Comparison of ENCODE assay signal across 18 cellular contexts in genomic region chr2:157857881-157858280, GRCh38. TPM values are rescaled to one million over a fixed set of nuclear protein-coding genes. Genes with fewer than 3 reads are reported as not detected.
A peak's percentile ranks its signal among the peaks of the same experiment; 100 is the strongest.
DNase-seq lines count a peak whose midpoint lies in the region; ATAC-seq and TF ChIP-seq lines count a peak whose summit lies in the region.
"Had no signal": no experiment of that assay in that cellular context is flagged by ENCODE, and none has a peak within 500 bp of the region (broad histone marks: within the 10 kb centered on the region; RNA-seq: fewer than 3 reads in every experiment).

No MANE protein-coding gene starts in this region.

- peaks cover 18% of the 10 kb centered on the region for H3K36me3 ChIP-seq in left ventricle myocardium inferior
- H3K36me3 ChIP-seq: BLaER1 had no signal

- DNase-seq in AG08395 (ENCODE audit: low spot score): peak; percentile 35
- peak; percentile 62 for DNase-seq in DMS53 treated with DMSO at 0.1 percent for 48 hours (lab: John Stamatoyannopoulos, UW; ENCODE audit: unreplicated experiment)
- DNase-seq in kidney glomerular epithelial cell (lab: John Stamatoyannopoulos, UW): peak; percentile 16
- no peak for DNase-seq in SHP77 treated with DMSO at 0.1 percent for 48 hours (lab: John Stamatoyannopoulos, UW)
- no peak for DNase-seq in coronary artery (ENCODE audit: low spot score)
- no peak for DNase-seq in type B pancreatic cell (ENCODE audit: extremely low spot score, unreplicated experiment)
- DNase-seq in left ventricle myocardium inferior: no peak
- DNase-seq: activated naive CD8-positive, alpha-beta T cell treated with anti-CD3 and anti-CD28 coated beads, Interleukin-2, amount 10 ng/mL, durations not matched to agents 7 days and 5 days; DND-41; heart left ventricle; NCI-H1092; NCI-H2227 treated with DMSO at 0.1 percent for 48 hours; nucleus accumbens; small intestine had no signal

- no peak overlapping the region for H3K27ac ChIP-seq in coronary artery
- no peak overlapping the region for H3K27ac ChIP-seq in left ventricle myocardium inferior (replicated peaks)
- H3K27ac ChIP-seq: BLaER1, heart left ventricle, VCaP had no signal

- peak; percentile 22 for ATAC-seq in activated T-helper 17 cell treated with anti-CD3 and anti-CD28 coated beads, Interleukin-2, amount 50 U/mL, for 72 hours (replicated peaks)
- ATAC-seq: heart left ventricle had no signal

- no peaks in the 10 kb centered on the region for H3K9me3 ChIP-seq in left ventricle myocardium inferior (replicated peaks)
- H3K9me3 ChIP-seq: BLaER1, heart left ventricle had no signal

- H3K27me3 ChIP-seq in left ventricle myocardium inferior (ENCODE audit: low read depth): no peaks in the 10 kb centered on the region
- H3K27me3 ChIP-seq: BLaER1, heart left ventricle had no signal

- peaks cover 32% of the 10 kb centered on the region for H3K4me1 ChIP-seq in left ventricle myocardium inferior
- H3K4me1 ChIP-seq: BLaER1 had no signal

- H3K27me3 Mint-ChIP-seq in activated T-helper 17 cell treated with anti-CD3 and anti-CD28 coated beads, Interleukin-2, amount 50 U/mL, for 72 hours: no peaks in the 10 kb centered on the region
- no peaks in the 10 kb centered on the region for H3K27me3 Mint-ChIP-seq in type B pancreatic cell
- H3K27me3 Mint-ChIP-seq: activated naive CD8-positive, alpha-beta T cell treated with anti-CD3 and anti-CD28 coated beads, Interleukin-2, amount 10 ng/mL, durations not matched to agents 7 days and 5 days; central memory CD8-positive, alpha-beta T cell had no signal

- peak overlapping the region; percentile 90 for H3K27ac Mint-ChIP-seq in activated T-helper 17 cell treated with anti-CD3 and anti-CD28 coated beads, Interleukin-2, amount 50 U/mL, for 72 hours
- no peak overlapping the region for H3K27ac Mint-ChIP-seq in type B pancreatic cell
- H3K27ac Mint-ChIP-seq: activated naive CD8-positive, alpha-beta T cell treated with anti-CD3 and anti-CD28 coated beads, Interleukin-2, amount 10 ng/mL, durations not matched to agents 7 days and 5 days had no signal

- intact Hi-C loops in left ventricle myocardium inferior (cut with micrococcal nuclease): no loop called here

- peaks cover 31% of the 10 kb centered on the region for H3K4me1 Mint-ChIP-seq in activated T-helper 17 cell treated with anti-CD3 and anti-CD28 coated beads, Interleukin-2, amount 50 U/mL, for 72 hours
- H3K4me1 Mint-ChIP-seq in type B pancreatic cell (ENCODE audit: unreplicated experiment): no peaks in the 10 kb centered on the region

- H3K9me3 Mint-ChIP-seq in activated T-helper 17 cell treated with anti-CD3 and anti-CD28 coated beads, Interleukin-2, amount 50 U/mL, for 72 hours: no peaks in the 10 kb centered on the region
- no peaks in the 10 kb centered on the region for H3K9me3 Mint-ChIP-seq in type B pancreatic cell
- H3K9me3 Mint-ChIP-seq: activated naive CD8-positive, alpha-beta T cell treated with anti-CD3 and anti-CD28 coated beads, Interleukin-2, amount 10 ng/mL, durations not matched to agents 7 days and 5 days; central memory CD8-positive, alpha-beta T cell had no signal

- no peak overlapping the region for H3K4me3 Mint-ChIP-seq in activated T-helper 17 cell treated with anti-CD3 and anti-CD28 coated beads, Interleukin-2, amount 50 U/mL, for 72 hours
- no peak overlapping the region for H3K4me3 Mint-ChIP-seq in type B pancreatic cell
- H3K4me3 Mint-ChIP-seq: activated naive CD8-positive, alpha-beta T cell treated with anti-CD3 and anti-CD28 coated beads, Interleukin-2, amount 10 ng/mL, durations not matched to agents 7 days and 5 days; central memory CD8-positive, alpha-beta T cell had no signal

- no peak for TF ChIP-seq CTCF in coronary artery (IDR thresholded peaks at IDR 0.05)
- no peak for TF ChIP-seq CTCF in type B pancreatic cell (conservative IDR thresholded peaks at IDR 0.05)
- no peak for TF ChIP-seq CTCF in left ventricle myocardium inferior (IDR thresholded peaks at IDR 0.05; ENCODE audit: borderline replicate concordance)

- peaks cover 64% of the 10 kb centered on the region for H3K36me3 Mint-ChIP-seq in activated T-helper 17 cell treated with anti-CD3 and anti-CD28 coated beads, Interleukin-2, amount 50 U/mL, for 72 hours (ENCODE audit: low read depth)
- H3K36me3 Mint-ChIP-seq in type B pancreatic cell: peaks cover 9% of the 10 kb centered on the region

- H3K4me3 ChIP-seq in coronary artery (no peak overlapping the region), left ventricle myocardium inferior (no peak overlapping the region)
- H3K4me3 ChIP-seq: BLaER1, heart left ventricle had no signal

RNA-seq across cellular contexts. Expression of gene ACVR1, which starts 18.2 kb away (rescaled TPM):
- total RNA-seq in activated T-helper 17 cell treated with anti-CD3 and anti-CD28 coated beads, Interleukin-2, amount 50 U/mL, for 72 hours: 10 to 100 TPM; 22.7 to 27.5 TPM
- total RNA-seq in type B pancreatic cell (ENCODE audit: low replicate concordance) (13.1 and 14.3 TPM in 2 replicates), left ventricle myocardium inferior (30.6 TPM)

Comparison
In these comparisons a context has a peak if more than half of its experiments do, and no peak if none do; other contexts are left out.
1. DNase-seq: peak in AG08395 (single experiment), DMS53 treated with DMSO at 0.1 percent for 48 hours (single experiment) and kidney glomerular epithelial cell (single experiment); none in SHP77 treated with DMSO at 0.1 percent for 48 hours (single experiment), coronary artery (single experiment), type B pancreatic cell (single experiment) and left ventricle myocardium inferior (single experiment).